Comparison of ENCODE assay signal across 18 cellular contexts in the genomic region with DNA sequence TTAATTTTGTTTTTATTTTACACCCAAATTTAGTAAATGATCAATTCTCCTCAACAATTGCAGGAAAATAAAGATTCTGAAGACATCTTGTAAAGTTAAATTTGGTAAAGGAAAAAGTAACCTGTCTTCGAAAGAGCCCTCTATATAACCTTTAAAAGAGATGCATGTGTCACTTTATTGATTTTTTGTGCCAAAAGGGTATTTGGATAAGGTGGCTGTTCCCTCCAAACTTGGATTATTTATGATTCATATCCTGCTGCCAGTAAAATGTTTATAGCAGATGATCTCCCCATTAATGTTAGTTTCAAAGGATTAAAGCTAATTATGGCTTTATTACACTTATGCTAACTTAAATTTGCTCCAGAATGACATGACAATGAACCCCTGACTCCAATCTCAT.
"Had no signal": no experiment of that assay in that cellular context is flagged by ENCODE, and none has a peak within 500 bp of the region (broad histone marks: within the 10 kb centered on the region; RNA-seq: fewer than 3 reads in every experiment).

No MANE protein-coding gene starts in this region.

- H3K36me3 ChIP-seq: gastrocnemius medialis, right atrium auricular region, sigmoid colon, suprapubic skin, thyroid gland had no signal

- H3K9me3 ChIP-seq: gastrocnemius medialis, sigmoid colon, suprapubic skin, thyroid gland had no signal

- DNase-seq: cortex of kidney; dorsolateral prefrontal cortex; effector CD8-positive, alpha-beta T cell; gastrocnemius medialis; glutamatergic neuron; islet precursor cell; mammary epithelial cell; naive thymus-derived CD4-positive, alpha-beta T cell; sigmoid colon; stimulated activated CD4-positive, alpha-beta T cell treated with anti-CD3 and anti-CD28 coated beads, Interleukin-12 subunit alpha, Interleukin-12 subunit beta, amount 100 ng/mL, for 4 hours; stimulated activated naive CD4-positive, alpha-beta T cell treated with Interleukin-2 at 50 U/mL for 16 hours; thyroid gland had no signal

- H3K27ac Mint-ChIP-seq: naive thymus-derived CD4-positive, alpha-beta T cell; type B pancreatic cell had no signal

- H3K4me1 ChIP-seq: thyroid gland had no signal

- H3K4me3 ChIP-seq: dorsolateral prefrontal cortex, gastrocnemius medialis, right atrium auricular region, sigmoid colon, skin epidermis, suprapubic skin, thyroid gland had no signal

- H3K36me3 Mint-ChIP-seq: type B pancreatic cell had no signal

- H3K27me3 ChIP-seq: dorsolateral prefrontal cortex, gastrocnemius medialis, right atrium auricular region, sigmoid colon, suprapubic skin, thyroid gland had no signal

- H3K27ac ChIP-seq: dorsolateral prefrontal cortex, gastrocnemius medialis, right atrium auricular region, sigmoid colon, suprapubic skin, thyroid gland had no signal

- ATAC-seq: esophagus mucosa; gastrocnemius medialis; left lobe of liver; naive thymus-derived CD4-positive, alpha-beta T cell had no signal
